Comparison of ENCODE assay signal across 17 cellular contexts in genomic region chr6:55955684-55956083, GRCh38.
DNase-seq lines count a peak whose midpoint lies in the region; ATAC-seq and TF ChIP-seq lines count a peak whose summit lies in the region.
"Had no signal": no experiment of that assay in that cellular context is flagged by ENCODE, and none has a peak within 500 bp of the region (broad histone marks: within the 10 kb centered on the region; RNA-seq: fewer than 3 reads in every experiment).

No MANE protein-coding gene starts in this region.

- no peak overlapping the region for H3K23ac ChIP-seq in H9 (ENCODE audit: insufficient read length, low read depth, low read length)

- H3K9ac ChIP-seq in SK-N-MC (ENCODE audit: insufficient read length), result no peak overlapping the region
- no peak overlapping the region for H3K9ac ChIP-seq in H9 (ENCODE audit: extremely low read depth, insufficient read length, low read length)
- H3K9ac ChIP-seq: BLaER1 treated with 17β-estradiol and CSF1 and Interleukin-3, amounts not matched to agents 10 nM and 100 nM had no signal

- no peak overlapping the region for H2BK5ac ChIP-seq in H9 (ENCODE audit: insufficient read length, low read length)

- H3K23me2 ChIP-seq in H9 (ENCODE audit: insufficient read length, low read depth, low read length, poor library complexity, severe bottlenecking), result no peaks in the 10 kb centered on the region

- no peak overlapping the region for H3K14ac ChIP-seq in H9 (ENCODE audit: insufficient read depth, low read length)

- H3K79me1 ChIP-seq in H9 (ENCODE audit: insufficient read depth, low read depth, low read length, poor library complexity, severe bottlenecking), result no peaks in the 10 kb centered on the region

- no peak overlapping the region for H4K5ac ChIP-seq in H9 (ENCODE audit: insufficient read length, low read depth, low read length)

- H4K91ac ChIP-seq in H9 (ENCODE audit: insufficient read length, low read depth, low read length), result no peak overlapping the region

- ATAC-seq in GM23338 (no peak), left lobe of liver (peak; percentile 35), HG03442 (IDR thresholded peaks at IDR 0.05; ENCODE audit: unreplicated experiment) (no peak), GM19351 (IDR thresholded peaks at IDR 0.05; ENCODE audit: unreplicated experiment) (no peak)
- ATAC-seq: HCT116, K562 had no signal

- TF ChIP-seq CTCF in GM23338 (conservative IDR thresholded peaks at IDR 0.05; ENCODE audit: low read depth in 2 of 2) (no peak), H9 (conservative IDR thresholded peaks at IDR 0.05) (no peak)

- H4K8ac ChIP-seq in H9 (replicated peaks; ENCODE audit: insufficient read length, low read depth, low read length), result no peak overlapping the region

- H3K79me2 ChIP-seq in GM23338 (replicated peaks; ENCODE audit: insufficient read depth) (no peaks in the 10 kb centered on the region), H9 (ENCODE audit: insufficient read depth, low read length) (no peaks in the 10 kb centered on the region)

- H3K9me3 Mint-ChIP-seq in GM23338 (peaks cover 11% of the 10 kb centered on the region), H9 (peaks cover 2 to 5% of the 10 kb centered on the region in 2 experiments; a peak in 3 of 5 replicates)

- no peaks in the 10 kb centered on the region for H3K36me3 ChIP-seq in GM23338 (ENCODE audit: insufficient read depth)
- peaks cover 6% of the 10 kb centered on the region; the same call in 1 of the 2 replicates for H3K36me3 ChIP-seq in SK-N-MC (ENCODE audit: insufficient read depth, low read length)
- H3K36me3 ChIP-seq: BLaER1 treated with 17β-estradiol and CSF1 and Interleukin-3, amounts not matched to agents 10 nM and 100 nM had no signal

- H3K18ac ChIP-seq in H9 (ENCODE audit: insufficient read length, low read depth, low read length), result no peak overlapping the region

- H3K27ac Mint-ChIP-seq in GM23338 (no peak overlapping the region), H9 (no peak overlapping the region)
- H3K27ac Mint-ChIP-seq: B cell; CD4-positive, CD25-positive, alpha-beta regulatory T cell had no signal

- no peak overlapping the region for H2BK20ac ChIP-seq in H9 (ENCODE audit: low read depth, low read length, poor library complexity, severe bottlenecking)

- no peak overlapping the region for H2AK5ac ChIP-seq in H9 (ENCODE audit: insufficient read length, low read length)

- no peak overlapping the region for H2BK12ac ChIP-seq in H9 (ENCODE audit: insufficient read length, low read depth, low read length)

- H3K56ac ChIP-seq in H9 (ENCODE audit: insufficient read length, low read depth, low read length), result no peak overlapping the region

- H3K4me1 ChIP-seq in GM23338 (ENCODE audit: insufficient read depth), result peaks cover 12% of the 10 kb centered on the region; the same call in 1 of the 2 replicates
- no peaks in the 10 kb centered on the region for H3K4me1 ChIP-seq in H9 (ENCODE audit: insufficient read depth, low read length)
- H3K4me1 ChIP-seq: BLaER1 treated with 17β-estradiol and CSF1 and Interleukin-3, amounts not matched to agents 10 nM and 100 nM had no signal

- H3K4me3 Mint-ChIP-seq in GM23338, result no peak overlapping the region
- H3K4me3 Mint-ChIP-seq in H9, result no peak overlapping the region
- H3K4me3 Mint-ChIP-seq: B cell; CD4-positive, CD25-positive, alpha-beta regulatory T cell had no signal

- H2BK15ac ChIP-seq in H9 (ENCODE audit: low read depth, low read length), result no peak overlapping the region

- H3K4me3 ChIP-seq in GM23338 (no peak overlapping the region), SK-N-MC (no peak overlapping the region)
- H3K4me3 ChIP-seq: BLaER1 treated with 17β-estradiol and CSF1 and Interleukin-3, amounts not matched to agents 10 nM and 100 nM; K562 had no signal

- H3K4ac ChIP-seq in H9 (ENCODE audit: low read depth, low read length), result no peak overlapping the region

- H3K27ac ChIP-seq in GM23338 (ENCODE audit: low read depth) (no peak overlapping the region; the same call in 1 of the 2 replicates), SK-N-MC (peak overlapping the region; percentile 29), H9 (ENCODE audit: insufficient read length, low read depth, low read length) (no peak overlapping the region)
- H3K27ac ChIP-seq: BLaER1 treated with 17β-estradiol and CSF1 and Interleukin-3, amounts not matched to agents 10 nM and 100 nM; HL-60 had no signal

- H3K4me2 ChIP-seq in GM23338, result no peak overlapping the region
- no peak overlapping the region for H3K4me2 ChIP-seq in H9 (ENCODE audit: insufficient read depth, insufficient read length, low read length)
- H3K4me2 ChIP-seq: BLaER1 treated with 17β-estradiol and CSF1 and Interleukin-3, amounts not matched to agents 10 nM and 100 nM had no signal

- WGBS in H9 (ENCODE audit: extremely low coverage, insufficient read length, low lambda C conversion rate), result no CpG with 5 or more reads among the region's 1 CpG

- H4K20me1 ChIP-seq in GM23338 (replicated peaks; ENCODE audit: insufficient read depth) (no peaks in the 10 kb centered on the region), H9 (ENCODE audit: control insufficient read depth, insufficient read depth, insufficient read length) (no peaks in the 10 kb centered on the region)
- H4K20me1 ChIP-seq: BLaER1 treated with 17β-estradiol and CSF1 and Interleukin-3, amounts not matched to agents 10 nM and 100 nM had no signal

- H3K4me1 Mint-ChIP-seq in GM23338 (peaks cover 13% of the 10 kb centered on the region), H9 (peaks cover 13 to 16% of the 10 kb centered on the region in 2 experiments)
- H3K4me1 Mint-ChIP-seq: B cell; CD4-positive, CD25-positive, alpha-beta regulatory T cell had no signal

- no peaks in the 10 kb centered on the region for H3F3A ChIP-seq in GM23338 (replicated peaks; ENCODE audit: low read depth)

- H2AFZ ChIP-seq in GM23338 (no peak overlapping the region; the same call in 1 of the 2 replicates), H9 (ENCODE audit: low read length) (no peak overlapping the region)

- H3K9me2 ChIP-seq in GM23338 (ENCODE audit: insufficient read depth), result no peaks in the 10 kb centered on the region

- DNase-seq in ELF-1 (ENCODE audit: low read depth, low spot score) (peak; percentile 12), GM23338 (ENCODE audit: low spot score) (peak; percentile 14), SK-N-MC (ENCODE audit: low read depth, low spot score) (no peak), left lobe of liver (ENCODE audit: low spot score) (no peak), H9 (no peak), NCI-H187 (lab: John Stamatoyannopoulos, UW) (no peak)
- DNase-seq: Caco-2; CD4-positive, CD25-positive, alpha-beta regulatory T cell; DMS79 treated with DMSO at 0.1 percent for 48 hours; IMR-90 had no signal

- no peak overlapping the region for H3T11ph ChIP-seq in H9 (ENCODE audit: low read length)

- H3K27me3 Mint-ChIP-seq in GM23338 (ENCODE audit: insufficient read depth, low read depth, poor library complexity), result no peaks in the 10 kb centered on the region
- no peaks in the 10 kb centered on the region for H3K27me3 Mint-ChIP-seq in H9 (ENCODE audit: low read depth)
- H3K27me3 Mint-ChIP-seq: B cell; CD4-positive, CD25-positive, alpha-beta regulatory T cell had no signal

- H3K9me3 ChIP-seq in SK-N-MC (ENCODE audit: low read depth, low read length) (no peaks in the 10 kb centered on the region), H9 (ENCODE audit: control insufficient read depth, low read depth, low read length) (no peaks in the 10 kb centered on the region)
- H3K9me3 ChIP-seq: Caco-2 had no signal

- no peaks in the 10 kb centered on the region for H3K27me3 ChIP-seq in GM23338 (ENCODE audit: insufficient read depth)
- no peaks in the 10 kb centered on the region for H3K27me3 ChIP-seq in H9 (ENCODE audit: insufficient read depth, low read length)
- H3K27me3 ChIP-seq: BLaER1 treated with 17β-estradiol and CSF1 and Interleukin-3, amounts not matched to agents 10 nM and 100 nM had no signal

- H3K36me3 Mint-ChIP-seq in GM23338 (ENCODE audit: low read depth) (peaks cover 4% of the 10 kb centered on the region; the same call in 1 of the 3 replicates), H9 (ENCODE audit: insufficient read depth in 1 of 3, low read depth in 3 of 3) (peaks cover 0 to 5% (median 4%) of the 10 kb centered on the region in 3 experiments; a peak in 1 of 7 replicates)
- H3K36me3 Mint-ChIP-seq: CD4-positive, CD25-positive, alpha-beta regulatory T cell had no signal

- H2BK120ac ChIP-seq in H9 (ENCODE audit: low read depth, low read length, poor library complexity, severe bottlenecking), result no peak overlapping the region

TF ChIP-seq in GM23338, 12 proteins besides CTCF, POLR2A, EP300 and RAD21 (continues in another document):
- no peak for TF ChIP-seq ETS1 (IDR thresholded peaks at IDR 0.05)

Comparison
In these comparisons a context has a peak if more than half of its experiments do, and no peak if none do; other contexts are left out.
1. DNase-seq: peak in ELF-1 (single experiment) and GM23338 (single experiment); none in SK-N-MC (single experiment), left lobe of liver (single experiment), H9 (single experiment) and NCI-H187 (0 of 2).